ENCODE assay signal across 8 cellular contexts in genomic region chr1:231528175-231529029, GRCh38.
DNase-seq lines count a peak whose midpoint lies in the region; ATAC-seq and TF ChIP-seq lines count a peak whose summit lies in the region.

Gene TSNAX (plus strand): TSS chr1:231528669. CDS start chr1:231528811, 142 bp downstream.

- ATAC-seq in HG03439 (IDR thresholded peaks at IDR 0.05; ENCODE audit: unreplicated experiment) = peak; percentile 96

- peak; percentile 96 for TF ChIP-seq POLR2A in GM19193 (IDR thresholded peaks at IDR 0.05; ENCODE audit: extremely low read depth, insufficient read depth, insufficient read length)

- DNase-seq in AML-193 (lab: John Stamatoyannopoulos, UW) (peak; percentile 87 to 92), NCI-H524 treated with DMSO at 0.1 percent for 48 hours (lab: John Stamatoyannopoulos, UW) (peak; percentile 61), kidney glomerular epithelial cell (lab: John Stamatoyannopoulos, UW) (peak; percentile 91)
- peak; percentile 88 to 89 for DNase-seq in activated CD4-positive, alpha-beta T cell treated with anti-CD3 and anti-CD28 coated beads for 4 hours
- peak; percentile 68 to 75 for DNase-seq in stimulated activated CD4-positive, alpha-beta T cell treated with anti-CD3 and anti-CD28 coated beads, Interleukin-1b, Interleukin-23, amount 100 ng/mL, for 1 hour (ENCODE audit: low read depth in 2 of 2)

- H3K27ac ChIP-seq in cingulate gyrus (ENCODE audit: low read depth, low read length) = peak within 1 kb of the TSS; percentile 98

Comparison
In these comparisons a context has a peak if more than half of its experiments do, and no peak if none do; other contexts are left out.
1. Peak in every context shown above with its lines: DNase-seq, ATAC-seq and H3K27ac ChIP-seq.